2 cellular contexts compared by ENCODE assay signal in the genomic region with DNA sequence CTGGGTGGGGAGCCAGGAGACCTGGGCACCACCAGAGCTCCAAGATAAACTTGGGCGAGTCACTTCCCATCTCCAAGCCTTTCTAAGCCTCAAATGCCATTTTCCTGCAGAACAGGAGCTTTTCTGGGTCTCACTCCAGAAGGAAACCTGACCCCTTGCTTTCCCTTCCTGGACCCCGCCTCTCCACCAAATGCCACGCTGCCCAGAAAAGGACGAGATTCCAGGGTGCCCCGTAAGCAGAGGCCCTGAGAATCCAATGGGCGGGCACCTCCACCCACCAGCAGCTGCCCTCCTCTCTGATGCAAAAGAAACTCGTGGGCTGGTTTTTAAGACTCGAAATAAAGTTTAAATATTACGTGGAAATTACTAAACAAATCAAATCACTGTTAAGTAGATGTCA.
TF ChIP-seq lines count a peak whose summit lies in the region.

No MANE protein-coding gene starts in this region.

TF ChIP-seq in GM23338, 12 proteins besides CTCF, POLR2A, EP300 and RAD21 (continued from another document and continues in another):
- TF ChIP-seq REST (IDR thresholded peaks at IDR 0.05; ENCODE audit: unreplicated experiment) = no peak
- TF ChIP-seq ZNF114 (CRISPR knock-in tag; IDR thresholded peaks at IDR 0.05) = no peak
- no peak for TF ChIP-seq STAT1 (IDR thresholded peaks at IDR 0.05; ENCODE audit: unreplicated experiment)
- TF ChIP-seq ZNF331 (CRISPR knock-in tag; IDR thresholded peaks at IDR 0.05; ENCODE audit: low read depth) = no peak
- TF ChIP-seq ZNF462 (CRISPR knock-in tag; IDR thresholded peaks at IDR 0.05) = no peak
- TF ChIP-seq NANOG (IDR thresholded peaks at IDR 0.05; ENCODE audit: borderline replicate concordance) = no peak
- no peak for TF ChIP-seq EZH2 (IDR thresholded peaks at IDR 0.05; ENCODE audit: low read depth, unreplicated experiment)
- TF ChIP-seq ETS1 (IDR thresholded peaks at IDR 0.05) = no peak
- no peak for TF ChIP-seq POLR2AphosphoS5 (IDR thresholded peaks at IDR 0.05; ENCODE audit: low read depth)
- no peak for TF ChIP-seq CREB1 (CRISPR knock-in tag; IDR thresholded peaks at IDR 0.05; ENCODE audit: low read depth)

TF ChIP-seq in WTC11, 78 proteins besides CTCF, POLR2A, EP300 and RAD21 (continued from another document):
- TF ChIP-seq, protein P1, sequence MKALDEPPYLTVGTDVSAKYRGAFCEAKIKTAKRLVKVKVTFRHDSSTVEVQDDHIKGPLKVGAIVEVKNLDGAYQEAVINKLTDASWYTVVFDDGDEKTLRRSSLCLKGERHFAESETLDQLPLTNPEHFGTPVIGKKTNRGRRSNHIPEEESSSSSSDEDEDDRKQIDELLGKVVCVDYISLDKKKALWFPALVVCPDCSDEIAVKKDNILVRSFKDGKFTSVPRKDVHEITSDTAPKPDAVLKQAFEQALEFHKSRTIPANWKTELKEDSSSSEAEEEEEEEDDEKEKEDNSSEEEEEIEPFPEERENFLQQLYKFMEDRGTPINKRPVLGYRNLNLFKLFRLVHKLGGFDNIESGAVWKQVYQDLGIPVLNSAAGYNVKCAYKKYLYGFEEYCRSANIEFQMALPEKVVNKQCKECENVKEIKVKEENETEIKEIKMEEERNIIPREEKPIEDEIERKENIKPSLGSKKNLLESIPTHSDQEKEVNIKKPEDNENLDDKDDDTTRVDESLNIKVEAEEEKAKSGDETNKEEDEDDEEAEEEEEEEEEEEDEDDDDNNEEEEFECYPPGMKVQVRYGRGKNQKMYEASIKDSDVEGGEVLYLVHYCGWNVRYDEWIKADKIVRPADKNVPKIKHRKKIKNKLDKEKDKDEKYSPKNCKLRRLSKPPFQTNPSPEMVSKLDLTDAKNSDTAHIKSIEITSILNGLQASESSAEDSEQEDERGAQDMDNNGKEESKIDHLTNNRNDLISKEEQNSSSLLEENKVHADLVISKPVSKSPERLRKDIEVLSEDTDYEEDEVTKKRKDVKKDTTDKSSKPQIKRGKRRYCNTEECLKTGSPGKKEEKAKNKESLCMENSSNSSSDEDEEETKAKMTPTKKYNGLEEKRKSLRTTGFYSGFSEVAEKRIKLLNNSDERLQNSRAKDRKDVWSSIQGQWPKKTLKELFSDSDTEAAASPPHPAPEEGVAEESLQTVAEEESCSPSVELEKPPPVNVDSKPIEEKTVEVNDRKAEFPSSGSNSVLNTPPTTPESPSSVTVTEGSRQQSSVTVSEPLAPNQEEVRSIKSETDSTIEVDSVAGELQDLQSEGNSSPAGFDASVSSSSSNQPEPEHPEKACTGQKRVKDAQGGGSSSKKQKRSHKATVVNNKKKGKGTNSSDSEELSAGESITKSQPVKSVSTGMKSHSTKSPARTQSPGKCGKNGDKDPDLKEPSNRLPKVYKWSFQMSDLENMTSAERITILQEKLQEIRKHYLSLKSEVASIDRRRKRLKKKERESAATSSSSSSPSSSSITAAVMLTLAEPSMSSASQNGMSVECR (CRISPR knock-in tag; IDR thresholded peaks at IDR 0.05; ENCODE audit: borderline replicate concordance) = no peak
- TF ChIP-seq NFYB (CRISPR knock-in tag; conservative IDR thresholded peaks at IDR 0.05; ENCODE audit: low read depth) (no peak), USF2 (CRISPR knock-in tag; IDR thresholded peaks at IDR 0.05) (no peak), ZNF232 (CRISPR knock-in tag; IDR thresholded peaks at IDR 0.05) (no peak), NR1H2 (CRISPR knock-in tag; IDR thresholded peaks at IDR 0.05) (no peak)
TF ChIP-seq in WTC11: peak in this region for 0.
